1 cellular context compared by ENCODE assay signal in the genomic region with DNA sequence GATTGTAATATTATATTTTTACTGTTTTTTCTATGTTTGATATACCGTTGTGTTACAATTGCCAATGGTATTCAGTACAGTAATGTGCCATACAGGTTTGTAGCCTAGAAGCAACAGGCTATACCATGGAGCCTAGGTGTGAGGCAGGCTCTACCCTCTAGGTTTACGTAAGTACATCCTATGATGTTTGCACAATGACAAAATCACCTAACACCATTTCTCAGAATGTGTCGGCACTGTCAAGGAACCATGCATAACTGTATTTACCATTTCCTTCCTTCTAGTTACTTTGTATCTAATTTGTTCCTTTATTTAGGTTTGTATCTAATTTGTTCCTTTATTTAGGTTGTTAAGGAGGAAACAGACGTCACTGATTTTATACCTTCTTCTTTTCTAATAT.
TF ChIP-seq lines count a peak whose summit lies in the region.

No MANE protein-coding gene starts in this region.

TF ChIP-seq in IMR-90, 13 proteins besides CTCF, POLR2A, EP300 and RAD21:
- TF ChIP-seq FOS (IDR thresholded peaks at IDR 0.05; ENCODE audit: low read depth, low read length) (no peak), BHLHE40 (IDR thresholded peaks at IDR 0.05; ENCODE audit: low read depth, low read length) (no peak), CHD1 (IDR thresholded peaks at IDR 0.05; ENCODE audit: low read depth, low read length) (no peak), NFE2L2 (IDR thresholded peaks at IDR 0.05; ENCODE audit: low read depth, low read length) (no peak), MXI1 (IDR thresholded peaks at IDR 0.05; ENCODE audit: borderline replicate concordance, low read depth, low read length) (no peak), MAFK (IDR thresholded peaks at IDR 0.05; ENCODE audit: low read depth, low read length) (no peak), MAZ (IDR thresholded peaks at IDR 0.05; ENCODE audit: borderline replicate concordance, low read depth, low read length) (no peak), RFX5 (IDR thresholded peaks at IDR 0.05; ENCODE audit: low read depth, low read length) (no peak)
- TF ChIP-seq, protein P1, sequence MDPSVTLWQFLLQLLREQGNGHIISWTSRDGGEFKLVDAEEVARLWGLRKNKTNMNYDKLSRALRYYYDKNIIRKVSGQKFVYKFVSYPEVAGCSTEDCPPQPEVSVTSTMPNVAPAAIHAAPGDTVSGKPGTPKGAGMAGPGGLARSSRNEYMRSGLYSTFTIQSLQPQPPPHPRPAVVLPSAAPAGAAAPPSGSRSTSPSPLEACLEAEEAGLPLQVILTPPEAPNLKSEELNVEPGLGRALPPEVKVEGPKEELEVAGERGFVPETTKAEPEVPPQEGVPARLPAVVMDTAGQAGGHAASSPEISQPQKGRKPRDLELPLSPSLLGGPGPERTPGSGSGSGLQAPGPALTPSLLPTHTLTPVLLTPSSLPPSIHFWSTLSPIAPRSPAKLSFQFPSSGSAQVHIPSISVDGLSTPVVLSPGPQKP (IDR thresholded peaks at IDR 0.05; ENCODE audit: borderline replicate concordance, low read depth, low read length), result no peak
TF ChIP-seq in IMR-90: peak in this region for 0.
